ENCODE assay signal across 8 cellular contexts in the genomic region with DNA sequence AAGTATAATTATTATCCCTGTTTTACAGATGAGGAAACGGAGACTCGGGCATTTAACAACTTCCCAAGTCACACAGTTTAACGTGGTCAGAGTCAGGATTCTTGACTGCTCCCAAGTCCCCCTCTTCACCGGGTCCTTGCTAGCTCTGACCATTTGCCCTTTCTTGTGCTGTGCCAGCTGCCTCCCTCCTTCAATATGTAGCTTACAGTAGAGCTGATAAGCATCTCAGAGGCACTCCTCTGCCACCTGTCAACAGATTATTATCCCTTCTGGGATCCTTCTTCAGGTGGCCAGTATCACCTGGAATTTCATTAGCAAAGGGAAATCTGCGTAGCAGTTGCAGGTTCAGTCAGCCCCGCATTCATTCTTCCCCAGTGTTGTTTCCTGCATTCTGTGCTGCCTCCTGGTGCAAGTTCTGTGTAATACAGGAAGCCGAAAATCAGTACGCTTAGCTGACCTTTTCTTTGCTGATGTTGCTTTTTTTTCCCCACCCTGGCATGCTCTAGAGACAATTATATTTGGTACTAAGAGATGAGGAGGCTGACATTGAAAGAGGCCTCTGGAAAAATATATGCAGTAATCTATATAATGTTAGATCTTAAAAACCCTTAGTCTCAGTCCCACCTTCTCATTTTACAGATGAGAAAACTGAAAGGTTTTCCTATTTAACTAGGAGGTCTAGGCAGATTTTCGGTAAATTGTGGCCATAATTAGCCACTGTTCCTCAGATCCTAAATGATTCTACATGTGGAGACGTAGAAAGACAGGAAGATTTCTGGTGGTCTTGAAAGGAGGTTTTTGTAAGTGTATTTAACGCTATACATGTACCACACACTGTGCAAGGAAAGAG. TPM values are rescaled to one million over a fixed set of nuclear protein-coding genes. Genes with fewer than 3 reads are reported as not detected.
DNase-seq lines count a peak whose midpoint lies in the region; ATAC-seq and TF ChIP-seq lines count a peak whose summit lies in the region.

No MANE protein-coding gene starts in this region.

- TF ChIP-seq CTCF in BJ (IDR thresholded peaks at IDR 0.05; ENCODE audit: insufficient read depth, low read depth, low read length) (peak; percentile 72), NB4 (IDR thresholded peaks at IDR 0.05; ENCODE audit: low read depth, low read length) (peak; percentile 85), WERI-Rb-1 (IDR thresholded peaks at IDR 0.05; ENCODE audit: low read depth, low read length) (peak; percentile 85), stomach (IDR thresholded peaks at IDR 0.05) (peak in 5 of 7 experiments; percentile 59 to 84 (median 73))

- H3K9me3 ChIP-seq in WERI-Rb-1 (ENCODE audit: severe bottlenecking), result no peaks in the 10 kb centered on the region
- no peaks in the 10 kb centered on the region for H3K9me3 ChIP-seq in stomach

- H3K27me3 ChIP-seq in BJ (ENCODE audit: control insufficient read depth, insufficient read depth, low read length) (no peaks in the 10 kb centered on the region), WERI-Rb-1 (ENCODE audit: insufficient read depth, low read depth, severe bottlenecking) (no peaks in the 10 kb centered on the region), stomach (no peaks in the 10 kb centered on the region)

- no peak for DNase-seq in BJ (ENCODE audit: low read depth)
- DNase-seq in NB4 (ENCODE audit: low read depth), result peak; percentile 68
- peak; percentile 67 for DNase-seq in WERI-Rb-1
- DNase-seq in dermis blood vessel endothelial cell, result peak; percentile 81
- DNase-seq in lung microvascular endothelial cell (ENCODE audit: low read depth in 2 of 2), result peak; percentile 67 to 82
- peak; percentile 56 for DNase-seq in stomach
- no peak for DNase-seq in hepatic stellate cell (ENCODE audit: low spot score)

- H3K4me1 ChIP-seq in stomach, result peaks cover 0 to 14% (median 7%) of the 10 kb centered on the region in 4 donors

- POLR2A ChIA-PET in BJ (lab: Charles Lee), result no interaction called here

- no peak for TF ChIP-seq POLR2A in NB4 (IDR thresholded peaks at IDR 0.05; ENCODE audit: extremely low read depth, insufficient read length)
- TF ChIP-seq POLR2A in stomach (IDR thresholded peaks at IDR 0.05), result no peak

- CTCF ChIA-PET in BJ (lab: Yijun Ruan, JAX), result interaction anchor here (0.8 to 8.6 kb wide), 49 partner anchors 10 to 453 kb away, joined by 3 to 226 read pairs (median 5); a partner anchor contains a TSS

- ATAC-seq in GM18517 (IDR thresholded peaks at IDR 0.05; ENCODE audit: unreplicated experiment), result peak; percentile 48

- no peak for TF ChIP-seq EP300 in stomach (IDR thresholded peaks at IDR 0.05)

- WGBS in stomach, 5 donors, result 45 to 57% (median 49%) methylated on average over 11 of the region's 11 CpGs

- H3K36me3 ChIP-seq in BJ (ENCODE audit: control insufficient read depth, insufficient read depth, low read length) (no peaks in the 10 kb centered on the region), WERI-Rb-1 (no peaks in the 10 kb centered on the region; the same call in none of the 2 replicates), stomach (peaks cover 3 to 34% (median 25%) of the 10 kb centered on the region in 4 donors)

- H3K27ac ChIP-seq in WERI-Rb-1 (no peak overlapping the region), stomach (no peak overlapping the region)

- intact Hi-C loops in stomach (cut with DNase I; ENCODE audit: low total_unique reads), result no loop called here

- H3K4me3 ChIP-seq in BJ (ENCODE audit: low read depth, low read length) (no peak overlapping the region), NB4 (ENCODE audit: low read depth, low read length) (no peak overlapping the region), WERI-Rb-1 (ENCODE audit: low read depth, low read length) (no peak overlapping the region), stomach (no peak overlapping the region)

RNA-seq across cellular contexts. Expression of a gene that starts 24.8 kb away (rescaled TPM):
- polyA plus RNA-seq in BJ (2011; rRNA removed) (1.1 and 2.2 TPM in 2 replicates), stomach (1 to 10 TPM; 1.1 to 3.4 (median 3.2) TPM)
- 0.81 and 1.5 TPM in 2 replicates for polyA minus RNA-seq in BJ (2011; rRNA and poly(A)+ RNA removed)
- total RNA-seq in dermis blood vessel endothelial cell (22.3 and 32.8 TPM in 2 replicates), lung microvascular endothelial cell (13.5 and 29.2 TPM in 2 replicates), stomach (10 to 100 TPM in 1 of 5 donors, 1 to 10 TPM in 3, under 1 TPM in 1; 0.87 to 19.3 (median 2.9) TPM)

RNA-seq across cellular contexts. Expression of a gene that starts 38.7 kb away (rescaled TPM):
- 3.4 and 5.8 TPM in 2 replicates for polyA plus RNA-seq in BJ (2011; rRNA removed)
- 0.43 and 0.82 TPM in 2 replicates for polyA minus RNA-seq in BJ (2011; rRNA and poly(A)+ RNA removed)
- 24.2 and 33.4 TPM in 2 replicates for total RNA-seq in dermis blood vessel endothelial cell
- total RNA-seq in lung microvascular endothelial cell, result 11.1 and 26.8 TPM in 2 replicates
- 10 to 100 TPM in 3 of 5 donors, 1 to 10 TPM in 1, not detected in 1; 4.8 to 24.9 (median 14.6) TPM for total RNA-seq in stomach
- 10 to 100 TPM; 10.7 to 12.2 (median 11.7) TPM for polyA plus RNA-seq in stomach

RNA-seq across cellular contexts. Expression of a gene that starts 53.3 kb away (rescaled TPM):
- polyA plus RNA-seq in BJ (2011; rRNA removed) (5.8 and 16.5 TPM in 2 replicates), stomach (10 to 100 TPM; 10.1 to 14.5 (median 11.4) TPM)
- polyA minus RNA-seq in BJ (2011; rRNA and poly(A)+ RNA removed), result 7.7 and 9.7 TPM in 2 replicates
- total RNA-seq in dermis blood vessel endothelial cell (86.6 and 142 TPM in 2 replicates), lung microvascular endothelial cell (42.3 and 57.1 TPM in 2 replicates), stomach (10 to 100 TPM; 12.1 to 64.3 (median 28.8) TPM)

Comparison
In these comparisons a context has a peak if more than half of its experiments do, and no peak if none do; other contexts are left out.
1. DNase-seq: peak in NB4 (single experiment), WERI-Rb-1 (single experiment), dermis blood vessel endothelial cell (single experiment), lung microvascular endothelial cell (2 of 2) and stomach (single experiment); none in BJ (single experiment) and hepatic stellate cell (single experiment).
2. Peak in every context shown above with its lines, with median percentiles within 50 percentile points of each other: CTCF ChIP-seq.